In genomic region chr22:30574095-30574981, GRCh38 we compare ENCODE assay signal across 8 cellular contexts. TPM values are rescaled to one million over a fixed set of nuclear protein-coding genes. Genes with fewer than 3 reads are reported as not detected.
A peak's percentile ranks its signal among the peaks of the same experiment; 100 is the strongest.
DNase-seq lines count a peak whose midpoint lies in the region; ATAC-seq, FAIRE-seq and TF ChIP-seq lines count a peak whose summit lies in the region.
"Had no signal": no experiment of that assay in that cellular context is flagged by ENCODE, and none has a peak within 500 bp of the region (broad histone marks: within the 10 kb centered on the region; RNA-seq: fewer than 3 reads in every experiment).

TSS of gene GAL3ST1 (minus strand) at chr22:30574665. CDS start at chr22:30557392, 17,273 bp downstream.

- 0 out of 2 replicates have a peak within 1 kb of the TSS, but pooled peaks have one; percentile 26 for H3K18ac ChIP-seq in IMR-90 (ENCODE audit: low read depth, low read length)

- H2AK5ac ChIP-seq in IMR-90 (ENCODE audit: low read depth, low read length): peak within 1 kb of the TSS; percentile 6; the same call in 1 of the 2 replicates

- H3K56ac ChIP-seq in IMR-90 (ENCODE audit: extremely low read depth, insufficient read depth, low read length): no peak within 1 kb of the TSS

- no peak for TF ChIP-seq EP300 in suprapubic skin (IDR thresholded peaks at IDR 0.05)

- no peak within 1 kb of the TSS for H4K5ac ChIP-seq in IMR-90 (ENCODE audit: low read depth, low read length)

- no peak for DNase-seq in IMR-90
- no peak for DNase-seq in lung (ENCODE audit: low spot score)
- DNase-seq in suprapubic skin (ENCODE audit: low spot score in 2 of 2): no peak
- no peak for DNase-seq in activated CD8-positive, alpha-beta memory T cell treated with anti-CD3 and anti-CD28 coated beads, Interleukin-2, amount 50 U/mL, for 4 hours
- DNase-seq in HTR-8/SVneo (ENCODE audit: insufficient read length, low spot score): no peak
- DNase-seq: immature natural killer cell had no signal

- no peak within 1 kb of the TSS for H3K14ac ChIP-seq in IMR-90 (replicated peaks; ENCODE audit: low read depth, low read length)

- H3K4me2 ChIP-seq in IMR-90 (ENCODE audit: low read depth, low read length): no peak within 1 kb of the TSS

- no peak within 1 kb of the TSS for H2BK5ac ChIP-seq in IMR-90 (ENCODE audit: low read depth, low read length, poor library complexity, severe bottlenecking)

- no TSS peak for BruUV-seq in IMR-90 (replicated peaks; lab: Mats Ljungman, UMichigan)

- no peaks in the 10 kb centered on the region; the same call in 1 of the 2 replicates for H4K20me1 ChIP-seq in IMR-90 (ENCODE audit: insufficient read depth, low read length)

- no peak for FAIRE-seq in HTR-8/SVneo (lab: Jason Lieb, UNC)

- TF ChIP-seq POLR2A in IMR-90 (IDR thresholded peaks at IDR 0.05; ENCODE audit: low read depth, low read length): no peak
- TF ChIP-seq POLR2A in suprapubic skin (IDR thresholded peaks at IDR 0.05): no peak

- no peak within 1 kb of the TSS for H2BK20ac ChIP-seq in IMR-90 (ENCODE audit: low read depth, low read length)

- H3K9me1 ChIP-seq in IMR-90 (ENCODE audit: insufficient read depth, low read length): peaks cover 7% of the 10 kb centered on the region; the same call in 1 of the 2 replicates

- H2AK9ac ChIP-seq in IMR-90 (replicated peaks; ENCODE audit: low read depth, low read length, poor library complexity): peak within 1 kb of the TSS; percentile 9

- H2BK120ac ChIP-seq in IMR-90 (ENCODE audit: low read depth, low read length): no peak within 1 kb of the TSS

- peaks cover 9% of the 10 kb centered on the region for H3K4me1 ChIP-seq in IMR-90 (ENCODE audit: control insufficient read depth, insufficient read depth, low read length)
- H3K4me1 ChIP-seq in lung (ENCODE audit: control insufficient read depth in 2 of 2, insufficient read depth in 2 of 2, low read length in 2 of 2): peaks cover 3% of the 10 kb centered on the region in 2 donors
- peaks cover 10% of the 10 kb centered on the region for H3K4me1 ChIP-seq in suprapubic skin

- H4K8ac ChIP-seq in IMR-90 (ENCODE audit: low read depth in 2 of 2, low read length in 2 of 2): no peak within 1 kb of the TSS

- H3K27ac ChIP-seq in IMR-90 (ENCODE audit: insufficient read depth, low read length): peak within 1 kb of the TSS; percentile 14
- peak within 1 kb of the TSS; percentile 98 for H3K27ac ChIP-seq in cingulate gyrus (ENCODE audit: low read depth, low read length)
- peak within 1 kb of the TSS in 1 of 2 donors; percentile 52 for H3K27ac ChIP-seq in lung (ENCODE audit: low read depth in 1 of 2, low read length in 1 of 2)
- no peak within 1 kb of the TSS for H3K27ac ChIP-seq in suprapubic skin

- peak within 1 kb of the TSS; percentile 58 for H2AFZ ChIP-seq in IMR-90 (replicated peaks; ENCODE audit: low read length, poor library complexity)

- H3K36me3 ChIP-seq in IMR-90 (ENCODE audit: control insufficient read depth, insufficient read depth, low read length) (peaks cover 31% of the 10 kb centered on the region), lung (ENCODE audit: control insufficient read depth in 2 of 2, insufficient read depth in 2 of 2, low read length in 2 of 2) (peaks cover 29 to 33% of the 10 kb centered on the region in 2 donors), suprapubic skin (peaks cover 37% of the 10 kb centered on the region)

- POLR2A ChIA-PET in IMR-90 (lab: Charles Lee; ENCODE audit: unreplicated experiment): no interaction called here

- no peak within 1 kb of the TSS for H3K9ac ChIP-seq in IMR-90 (ENCODE audit: low read depth, low read length)

- H2BK15ac ChIP-seq in IMR-90 (ENCODE audit: low read depth, low read length): no peak within 1 kb of the TSS

- H3K4ac ChIP-seq in IMR-90 (ENCODE audit: low read depth, low read length): no peak within 1 kb of the TSS; the same call in 1 of the 2 replicates

- dilution Hi-C loops in IMR-90 (cut with HindIII; ENCODE audit: low sequenced_read_pairs, unreplicated experiment): no loop called here

- H4K91ac ChIP-seq in IMR-90 (ENCODE audit: insufficient read depth, low read depth, low read length): no peak within 1 kb of the TSS

- no peaks in the 10 kb centered on the region for H3K79me1 ChIP-seq in IMR-90 (ENCODE audit: low read depth in 1 of 2, low read length in 2 of 2)

- TF ChIP-seq CTCF in IMR-90 (conservative IDR thresholded peaks at IDR 0.05; ENCODE audit: low read depth, low read length) (no peak), lung (IDR thresholded peaks at IDR 0.05; ENCODE audit: control extremely low read depth, extremely low read depth) (no peak), suprapubic skin (IDR thresholded peaks at IDR 0.05) (no peak)

- H3K9me3 ChIP-seq in IMR-90 (ENCODE audit: control insufficient read depth, insufficient read depth, low read length) (no peaks in the 10 kb centered on the region), lung (ENCODE audit: control insufficient read depth in 2 of 2, insufficient read depth in 1 of 2, low read length in 1 of 2) (no peaks in the 10 kb centered on the region), suprapubic skin (no peaks in the 10 kb centered on the region)

- ATAC-seq in IMR-90 (ENCODE audit: low read depth) (no peak), lung (ENCODE audit: insufficient read depth, low FRiP score) (peak; percentile 23), HG03565 (IDR thresholded peaks at IDR 0.05; ENCODE audit: unreplicated experiment) (no peak)

- no peak within 1 kb of the TSS for H3K4me3 ChIP-seq in IMR-90 (ENCODE audit: insufficient read depth, low read depth, low read length)
- H3K4me3 ChIP-seq in lung: no peak within 1 kb of the TSS
- H3K4me3 ChIP-seq in suprapubic skin: peak within 1 kb of the TSS; percentile 20

- 17% methylated on average over 7 of the region's 75 CpGs; no CpG with 5 or more reads in 1 of the 2 experiments for WGBS in IMR-90 (ENCODE audit: extremely low coverage in 2 of 2, insufficient read length in 1 of 2), 2 experiments
- WGBS in lung, 2 donors: 8 to 17% methylated on average over 36 to 75 of the region's 75 CpGs
- 26% methylated on average over 12 of the region's 75 CpGs for WGBS in suprapubic skin

- no peak for TF ChIP-seq RAD21 in IMR-90 (IDR thresholded peaks at IDR 0.05; ENCODE audit: low read length)

- intact Hi-C loops in IMR-90 (cut with micrococcal nuclease): no loop called here

- H3K27me3 ChIP-seq in IMR-90 (ENCODE audit: control insufficient read depth, insufficient read depth, low read length) (peaks cover 22% of the 10 kb centered on the region), lung (ENCODE audit: control insufficient read depth, insufficient read depth) (no peaks in the 10 kb centered on the region), suprapubic skin (no peaks in the 10 kb centered on the region)

- in situ Hi-C loops in IMR-90 (cut with MboI; ENCODE audit: low sequenced_read_pairs): no loop called here

- CTCF ChIA-PET in IMR-90 (lab: Yijun Ruan, JAX): no interaction called here

- H3K23ac ChIP-seq in IMR-90 (ENCODE audit: low read depth, low read length): no peak within 1 kb of the TSS; the same call in 1 of the 2 replicates

TF ChIP-seq in IMR-90, 13 proteins besides CTCF, POLR2A, EP300 and RAD21:
- no peak for TF ChIP-seq RCOR1 (IDR thresholded peaks at IDR 0.05; ENCODE audit: insufficient replicate concordance, low read length)

RNA-seq across cellular contexts. Expression of gene GAL3ST1, which starts in this region (rescaled TPM):
- total RNA-seq in IMR-90 (2012; rRNA removed): not detected in 2 replicates
- polyA plus RNA-seq in IMR-90 (2012; rRNA removed): not detected in 2 replicates
- polyA plus RNA-seq in IMR-90 (2012; cell fraction: cytosol; rRNA removed): 0.03 and 0.07 TPM in 2 replicates
- polyA plus RNA-seq in IMR-90 (2012; cell fraction: nucleus; rRNA removed; ENCODE audit: low replicate concordance): 0.15 TPM in 1 of 2 replicates, not detected in the other
- total RNA-seq in lung: 1 to 10 TPM; 3.5 to 4.0 TPM
- polyA plus RNA-seq in lung: 1 to 10 TPM in 1 of 2 donors, under 1 TPM in 1; 0.72 to 3.3 TPM
- total RNA-seq in suprapubic skin: 1 to 10 TPM; 1.2 to 3.7 (median 2.4) TPM
- polyA plus RNA-seq: immature natural killer cell had no signal
